In the genomic region with DNA sequence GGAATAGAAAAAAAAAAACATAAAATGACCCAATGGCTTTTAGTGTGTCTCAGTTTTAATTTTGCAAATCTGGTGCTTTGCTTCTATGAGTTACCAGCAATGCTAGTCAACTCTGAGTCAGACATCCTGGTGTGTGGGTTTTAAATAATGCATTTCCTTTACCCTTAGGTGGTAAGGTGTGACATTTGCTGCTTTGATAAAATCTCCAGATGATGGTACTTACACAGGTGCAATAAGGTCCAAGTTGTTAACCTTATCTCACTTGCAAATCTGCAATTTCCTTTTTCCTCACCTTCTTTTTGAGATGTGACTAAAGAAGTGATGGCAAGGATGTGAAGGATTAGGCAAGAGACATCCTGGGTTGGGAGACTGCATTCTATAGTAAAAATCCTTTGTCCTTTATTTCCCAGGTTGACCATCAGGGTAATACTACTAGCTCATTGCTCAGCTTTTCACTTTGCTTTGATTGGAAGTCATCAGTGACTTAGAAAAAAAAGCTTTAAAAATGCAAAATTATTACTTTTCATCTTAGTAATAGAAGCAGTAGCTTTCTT, we compare ENCODE assay signal across 16 cellular contexts.
"Had no signal": no experiment of that assay in that cellular context is flagged by ENCODE, and none has a peak within 500 bp of the region (broad histone marks: within the 10 kb centered on the region; RNA-seq: fewer than 3 reads in every experiment).

No MANE protein-coding gene starts in this region.

- H3K27me3 Mint-ChIP-seq: activated naive CD8-positive, alpha-beta T cell treated with anti-CD3 and anti-CD28 coated beads for 36 hours had no signal

- H3K27ac ChIP-seq: brain microvascular endothelial cell, heart right ventricle, ovary, tibial artery, vagina had no signal

- H3K27ac Mint-ChIP-seq: activated naive CD8-positive, alpha-beta T cell treated with anti-CD3 and anti-CD28 coated beads for 36 hours; T-helper 1 cell treated with Interleukin-12 subunit alpha and Interleukin-12 subunit beta and Interleukin-4 antibody, amounts not matched to agents 30 μg/mL and 1 μg/mL, for 36 hours had no signal

- H3K36me3 ChIP-seq: brain microvascular endothelial cell, heart right ventricle, ovary, tibial artery, vagina had no signal

- H3K4me1 ChIP-seq: heart right ventricle, tibial artery, vagina had no signal

- DNase-seq: activated CD4-positive, alpha-beta T cell treated with anti-CD3 and anti-CD28 coated beads, Interleukin-2, amount 50 U/mL, for 1 hour; activated effector memory CD4-positive, alpha-beta T cell treated with anti-CD3 and anti-CD28 coated beads, Interleukin-2, amount 50 U/mL, for 16 hours; activated naive CD8-positive, alpha-beta T cell treated with anti-CD3 and anti-CD28 coated beads for 36 hours; activated T-cell treated with anti-CD3 and anti-CD28 coated beads, Interleukin-2, amount 50 U/mL, for 1 hour; brain microvascular endothelial cell; heart right ventricle; islet precursor cell; ovary; stimulated activated CD4-positive, alpha-beta T cell treated with anti-CD3 and anti-CD28 coated beads, Interleukin-15, amount 100 ng/mL, for 24 hours; stimulated activated CD4-positive, alpha-beta T cell treated with anti-CD3 and anti-CD28 coated beads, Interleukin-4, amount 100 ng/mL, for 24 hours; tibial artery had no signal

- H3K9me3 ChIP-seq: ovary, tibial artery, vagina had no signal

- H3K27me3 ChIP-seq: brain microvascular endothelial cell, heart right ventricle, ovary, tibial artery, vagina had no signal

- H3K4me3 ChIP-seq: heart right ventricle, ovary, tibial artery, vagina had no signal

- H3K4me1 Mint-ChIP-seq: activated naive CD8-positive, alpha-beta T cell treated with anti-CD3 and anti-CD28 coated beads for 36 hours; neural crest cell had no signal

- H3K36me3 Mint-ChIP-seq: activated naive CD8-positive, alpha-beta T cell treated with anti-CD3 and anti-CD28 coated beads for 36 hours had no signal

- ATAC-seq: heart right ventricle had no signal

- H3K4me3 Mint-ChIP-seq: activated naive CD8-positive, alpha-beta T cell treated with anti-CD3 and anti-CD28 coated beads for 36 hours; neural crest cell; T-helper 1 cell treated with Interleukin-12 subunit alpha and Interleukin-12 subunit beta and Interleukin-4 antibody, amounts not matched to agents 30 μg/mL and 1 μg/mL, for 36 hours had no signal

- FAIRE-seq: endometrium, frontal cortex had no signal
